1 cellular context compared by ENCODE assay signal in the genomic region with DNA sequence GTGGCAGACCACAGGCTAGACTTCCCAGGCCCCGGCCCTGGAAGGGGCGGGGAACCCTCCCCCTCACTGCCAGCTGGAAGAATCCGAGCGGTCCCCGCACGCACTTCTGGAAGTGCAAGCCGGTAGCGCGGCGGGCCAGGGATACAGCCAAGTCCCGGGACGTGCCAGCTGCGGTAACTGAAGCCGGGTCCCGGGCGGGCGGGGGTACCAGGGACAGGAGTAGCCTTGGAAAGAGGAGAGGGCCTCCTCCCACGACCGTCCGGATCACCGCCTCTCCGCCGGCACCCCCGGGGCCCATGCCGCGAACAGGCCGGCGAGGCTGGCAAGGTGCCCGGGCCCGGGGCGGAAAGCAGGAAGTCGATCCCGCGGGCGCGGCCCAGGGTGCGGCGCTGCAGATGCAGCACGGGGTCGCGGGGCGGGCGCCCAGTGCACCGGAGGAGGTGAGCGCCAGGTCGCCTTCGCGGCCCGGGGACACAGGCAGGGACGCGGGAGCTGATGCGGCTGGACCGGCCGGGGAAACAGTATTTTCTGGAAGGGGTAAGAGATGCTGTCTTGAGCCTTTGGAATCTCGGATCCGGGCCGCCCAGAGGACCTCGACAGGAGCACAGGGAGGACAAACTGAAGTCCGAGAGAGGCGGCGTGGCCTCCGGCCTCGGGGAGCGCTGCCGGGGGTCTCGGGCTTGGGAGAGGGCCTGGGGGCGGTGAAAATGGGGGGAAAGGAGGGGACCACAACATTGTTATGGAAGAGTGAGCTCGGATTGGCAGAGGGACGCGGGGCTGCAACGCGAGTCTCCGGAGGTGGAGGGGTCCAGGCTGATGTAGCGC.
TF ChIP-seq lines count a peak whose summit lies in the region.

No MANE protein-coding gene starts in this region.

TF ChIP-seq in IMR-90, 13 proteins besides CTCF, POLR2A, EP300 and RAD21:
- TF ChIP-seq SMC3 (IDR thresholded peaks at IDR 0.05; ENCODE audit: low read depth, low read length) (no peak), MAFK (IDR thresholded peaks at IDR 0.05; ENCODE audit: low read depth, low read length) (no peak), BHLHE40 (IDR thresholded peaks at IDR 0.05; ENCODE audit: low read depth, low read length) (no peak), RCOR1 (IDR thresholded peaks at IDR 0.05; ENCODE audit: insufficient replicate concordance, low read length) (no peak), MXI1 (IDR thresholded peaks at IDR 0.05; ENCODE audit: borderline replicate concordance, low read depth, low read length) (no peak; the same call in 1 of the 2 replicates), MAZ (IDR thresholded peaks at IDR 0.05; ENCODE audit: borderline replicate concordance, low read depth, low read length) (no peak), CEBPB (IDR thresholded peaks at IDR 0.05; ENCODE audit: low read depth, low read length) (no peak), CHD1 (IDR thresholded peaks at IDR 0.05; ENCODE audit: low read depth, low read length) (no peak), FOS (IDR thresholded peaks at IDR 0.05; ENCODE audit: low read depth, low read length) (no peak), RFX5 (IDR thresholded peaks at IDR 0.05; ENCODE audit: low read depth, low read length) (no peak), NFE2L2 (IDR thresholded peaks at IDR 0.05; ENCODE audit: low read depth, low read length) (no peak)
- TF ChIP-seq, protein P1, sequence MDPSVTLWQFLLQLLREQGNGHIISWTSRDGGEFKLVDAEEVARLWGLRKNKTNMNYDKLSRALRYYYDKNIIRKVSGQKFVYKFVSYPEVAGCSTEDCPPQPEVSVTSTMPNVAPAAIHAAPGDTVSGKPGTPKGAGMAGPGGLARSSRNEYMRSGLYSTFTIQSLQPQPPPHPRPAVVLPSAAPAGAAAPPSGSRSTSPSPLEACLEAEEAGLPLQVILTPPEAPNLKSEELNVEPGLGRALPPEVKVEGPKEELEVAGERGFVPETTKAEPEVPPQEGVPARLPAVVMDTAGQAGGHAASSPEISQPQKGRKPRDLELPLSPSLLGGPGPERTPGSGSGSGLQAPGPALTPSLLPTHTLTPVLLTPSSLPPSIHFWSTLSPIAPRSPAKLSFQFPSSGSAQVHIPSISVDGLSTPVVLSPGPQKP (IDR thresholded peaks at IDR 0.05; ENCODE audit: borderline replicate concordance, low read depth, low read length): no peak
- TF ChIP-seq, protein P2, sequence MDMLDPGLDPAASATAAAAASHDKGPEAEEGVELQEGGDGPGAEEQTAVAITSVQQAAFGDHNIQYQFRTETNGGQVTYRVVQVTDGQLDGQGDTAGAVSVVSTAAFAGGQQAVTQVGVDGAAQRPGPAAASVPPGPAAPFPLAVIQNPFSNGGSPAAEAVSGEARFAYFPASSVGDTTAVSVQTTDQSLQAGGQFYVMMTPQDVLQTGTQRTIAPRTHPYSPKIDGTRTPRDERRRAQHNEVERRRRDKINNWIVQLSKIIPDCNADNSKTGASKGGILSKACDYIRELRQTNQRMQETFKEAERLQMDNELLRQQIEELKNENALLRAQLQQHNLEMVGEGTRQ (IDR thresholded peaks at IDR 0.05; ENCODE audit: low read depth, low read length): no peak
